ENCODE assay signal across 1 cellular context in the genomic region with DNA sequence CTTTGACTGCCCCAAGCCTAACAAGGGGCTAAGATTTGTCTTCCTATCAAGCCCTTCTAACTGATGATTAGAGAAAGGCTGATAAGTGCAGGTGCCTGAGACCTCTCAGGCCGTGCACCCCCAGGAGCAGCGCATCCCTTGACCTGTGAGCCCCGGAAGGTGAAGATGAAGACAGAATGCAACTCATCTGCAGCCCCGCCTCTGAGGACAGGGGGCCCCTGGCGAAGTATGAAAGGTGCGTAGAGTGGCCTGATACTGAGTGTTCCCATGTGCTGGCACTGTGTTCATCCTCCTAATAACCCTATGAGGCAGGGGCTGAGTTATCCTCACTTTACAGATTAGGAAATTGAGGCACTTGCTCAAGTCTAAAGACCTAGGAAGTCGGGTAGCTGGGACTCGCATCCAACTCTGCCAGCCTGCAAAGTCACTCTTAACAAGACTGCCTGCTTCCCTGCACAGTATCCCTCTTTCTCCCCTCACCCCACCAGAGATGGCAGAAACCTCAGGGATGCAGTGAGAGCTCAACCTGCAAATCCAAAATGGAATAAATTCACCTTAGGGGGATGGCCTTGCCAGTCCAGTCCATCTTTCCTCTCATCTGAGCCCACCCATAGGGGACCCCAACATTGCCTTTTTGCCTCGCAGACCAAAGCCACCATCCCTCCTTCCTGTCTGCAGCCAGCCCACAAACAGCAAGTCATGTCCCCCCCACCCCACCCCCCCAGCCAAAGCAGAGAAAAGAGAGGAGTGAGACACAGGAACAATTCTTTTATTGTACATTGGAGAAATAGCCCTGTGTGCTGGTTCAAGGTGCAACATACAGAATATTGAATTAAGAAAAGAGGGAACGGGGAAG.
TF ChIP-seq lines count a peak whose summit lies in the region.

No MANE protein-coding gene starts in this region.

TF ChIP-seq in IMR-90, 13 proteins besides CTCF, POLR2A, EP300 and RAD21 (continued from another document):
- TF ChIP-seq SMC3 (IDR thresholded peaks at IDR 0.05; ENCODE audit: low read depth, low read length) (no peak), RCOR1 (IDR thresholded peaks at IDR 0.05; ENCODE audit: insufficient replicate concordance, low read length) (no peak), FOS (IDR thresholded peaks at IDR 0.05; ENCODE audit: low read depth, low read length) (no peak), NFE2L2 (IDR thresholded peaks at IDR 0.05; ENCODE audit: low read depth, low read length) (no peak), MAFK (IDR thresholded peaks at IDR 0.05; ENCODE audit: low read depth, low read length) (no peak), CHD1 (IDR thresholded peaks at IDR 0.05; ENCODE audit: low read depth, low read length) (no peak), MXI1 (IDR thresholded peaks at IDR 0.05; ENCODE audit: borderline replicate concordance, low read depth, low read length) (no peak), CEBPB (IDR thresholded peaks at IDR 0.05; ENCODE audit: low read depth, low read length) (no peak), RFX5 (IDR thresholded peaks at IDR 0.05; ENCODE audit: low read depth, low read length) (no peak), BHLHE40 (IDR thresholded peaks at IDR 0.05; ENCODE audit: low read depth, low read length) (no peak)
